Comparison of ENCODE assay signal across 23 cellular contexts in the genomic region with DNA sequence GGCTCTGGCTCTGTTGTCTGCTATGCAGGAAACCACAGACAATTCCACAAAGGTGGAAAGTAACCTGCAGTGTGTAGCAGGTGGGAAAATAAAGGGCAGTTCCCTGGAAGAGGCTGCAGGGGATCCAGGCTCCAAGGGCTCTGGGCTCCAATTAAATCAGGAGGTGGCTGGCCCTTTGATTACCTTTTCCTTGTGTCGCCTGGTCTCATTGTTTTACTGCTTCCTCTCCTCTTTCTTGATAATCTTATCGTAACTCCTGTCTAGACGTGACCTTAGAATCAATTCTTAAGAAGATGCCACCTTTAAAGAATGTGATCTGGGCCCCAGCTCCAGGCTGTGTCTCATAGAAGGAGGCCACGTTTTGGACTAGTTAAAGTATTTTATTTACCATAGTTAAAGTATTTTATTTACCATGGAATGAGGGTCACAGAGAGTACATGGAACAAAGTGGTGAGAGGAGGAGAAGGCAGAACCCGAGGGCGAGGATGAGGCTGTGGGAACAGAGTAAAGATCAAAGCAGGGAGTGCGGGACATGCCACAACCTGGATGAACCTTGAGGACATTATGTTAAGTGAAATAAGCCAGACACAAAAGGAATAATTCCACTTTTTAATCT.
DNase-seq lines count a peak whose midpoint lies in the region; ATAC-seq, FAIRE-seq and TF ChIP-seq lines count a peak whose summit lies in the region.
"Had no signal": no experiment of that assay in that cellular context is flagged by ENCODE, and none has a peak within 500 bp of the region (broad histone marks: within the 10 kb centered on the region; RNA-seq: fewer than 3 reads in every experiment).

No MANE protein-coding gene starts in this region.

- peak overlapping the region; percentile 61 for H3K18ac ChIP-seq in mesendoderm (ENCODE audit: low read length)

- peak; percentile 28; the same call in 1 of the 3 replicates for ATAC-seq in GM23338
- no peak for ATAC-seq in GM21576 (IDR thresholded peaks at IDR 0.05; ENCODE audit: unreplicated experiment)
- ATAC-seq: Right ventricle myocardium inferior had no signal

- peaks cover 5% of the 10 kb centered on the region; the same call in 1 of the 2 replicates for H3K9me2 ChIP-seq in GM23338 (ENCODE audit: insufficient read depth)

- peak overlapping the region; percentile 86 for H2BK120ac ChIP-seq in mesendoderm (ENCODE audit: low read depth, low read length)

- H3K4me1 Mint-ChIP-seq in GM23338 = peaks cover 6% of the 10 kb centered on the region

- WGBS in mesendoderm (ENCODE audit: extremely low coverage, insufficient coverage, low lambda C conversion rate) = no CpG with 5 or more reads among the region's 7 CpGs

- peak overlapping the region; percentile 75 for H3K56ac ChIP-seq in mesendoderm (ENCODE audit: low read length)

- no peak overlapping the region for H3K4me2 ChIP-seq in GM23338
- H3K4me2 ChIP-seq in mesendoderm (ENCODE audit: low read length) = no peak overlapping the region

- peak; percentile 17 for DNase-seq in COR-L47 (lab: John Stamatoyannopoulos, UW)
- no peak for DNase-seq in GM23338 (ENCODE audit: low spot score)
- peak; percentile 38 for DNase-seq in SW480 (ENCODE audit: low spot score)
- DNase-seq in mesendoderm = peak; percentile 92
- DNase-seq in GM19239 (ENCODE audit: insufficient read length, low spot score) = no peak
- no peak for DNase-seq in activated CD4-positive, CD25-positive, alpha-beta regulatory T cell (lab: John Stamatoyannopoulos, UW)
- DNase-seq: DMS79 treated with DMSO at 0.1 percent for 48 hours; GM23248; HCEC 1CT; NCI-H1105; NCI-H1930; NCI-H345; NCI-H524 treated with DMSO at 0.1 percent for 48 hours; NK-92 treated with Interleukin-12 subunit alpha and Interleukin-12 subunit beta, amount 100 ng/mL, for 24 hours; Peyer's patch; SW 1271 had no signal

- H3K79me1 ChIP-seq in mesendoderm (ENCODE audit: low read length) = no peaks in the 10 kb centered on the region

- no peak overlapping the region for H2BK15ac ChIP-seq in mesendoderm (replicated peaks; ENCODE audit: low read depth)

- no peak overlapping the region for H3K4me3 Mint-ChIP-seq in GM23338

- no peak overlapping the region for H3K27ac ChIP-seq in GM23338 (ENCODE audit: low read depth)
- peak overlapping the region; percentile 85 for H3K27ac ChIP-seq in mesendoderm (ENCODE audit: low read depth, low read length)
- H3K27ac ChIP-seq: BLaER1, GM23248, Peyer's patch had no signal

- H3K27me3 ChIP-seq in GM23338 (ENCODE audit: insufficient read depth) (no peaks in the 10 kb centered on the region), mesendoderm (ENCODE audit: insufficient read depth, low read length, poor library complexity) (no peaks in the 10 kb centered on the region)
- H3K27me3 ChIP-seq: BLaER1, Peyer's patch had no signal

- no peaks in the 10 kb centered on the region; the same call in 1 of the 2 replicates for H4K20me1 ChIP-seq in GM23338 (replicated peaks; ENCODE audit: insufficient read depth)
- H4K20me1 ChIP-seq: BLaER1 had no signal

- peaks cover 5% of the 10 kb centered on the region for H3K27me3 Mint-ChIP-seq in GM23338 (ENCODE audit: insufficient read depth, low read depth, poor library complexity)
- H3K27me3 Mint-ChIP-seq: CD4-positive, alpha-beta memory T cell had no signal

- no peak overlapping the region for H3K23ac ChIP-seq in mesendoderm (ENCODE audit: low read length)

- H3F3A ChIP-seq in GM23338 (replicated peaks; ENCODE audit: low read depth) = no peaks in the 10 kb centered on the region

- no peak overlapping the region for H4K5ac ChIP-seq in mesendoderm (ENCODE audit: low read length)

- no peaks in the 10 kb centered on the region for H3K36me3 Mint-ChIP-seq in GM23338 (ENCODE audit: low read depth)
- H3K36me3 Mint-ChIP-seq: CD4-positive, alpha-beta memory T cell had no signal

- H4K8ac ChIP-seq in mesendoderm (ENCODE audit: low read depth, low read length) = no peak overlapping the region

- peak overlapping the region; percentile 18 for H3K4ac ChIP-seq in mesendoderm (ENCODE audit: low read depth, low read length)

- peaks cover 6% of the 10 kb centered on the region; the same call in 2 of the 3 replicates for H3K9me3 Mint-ChIP-seq in GM23338

- H2AFZ ChIP-seq in GM23338 = no peak overlapping the region; the same call in 1 of the 2 replicates
- H2AFZ ChIP-seq: GM23248 had no signal

- H3K4me3 ChIP-seq in GM23338 (no peak overlapping the region), mesendoderm (ENCODE audit: low read length) (no peak overlapping the region)
- H3K4me3 ChIP-seq: BLaER1, GM23248, Peyer's patch had no signal

- no peak overlapping the region for H3K27ac Mint-ChIP-seq in GM23338

- H3K4me1 ChIP-seq in GM23338 (ENCODE audit: insufficient read depth) = no peaks in the 10 kb centered on the region
- H3K4me1 ChIP-seq in mesendoderm (ENCODE audit: control insufficient read depth, low read depth, low read length) = peaks cover 2% of the 10 kb centered on the region
- H3K4me1 ChIP-seq: Peyer's patch had no signal

- H3K9ac ChIP-seq in mesendoderm (ENCODE audit: low read length) = no peak overlapping the region
- H3K9ac ChIP-seq: BLaER1, GM23248 had no signal

- no peak for TF ChIP-seq CTCF in GM23338 (conservative IDR thresholded peaks at IDR 0.05; ENCODE audit: low read depth in 2 of 2)

- no peaks in the 10 kb centered on the region; the same call in 1 of the 2 replicates for H3K36me3 ChIP-seq in GM23338 (ENCODE audit: insufficient read depth)
- H3K36me3 ChIP-seq in mesendoderm (ENCODE audit: control insufficient read depth, insufficient read depth, low read length) = no peaks in the 10 kb centered on the region
- H3K36me3 ChIP-seq: BLaER1, Peyer's patch had no signal

- H2BK5ac ChIP-seq in mesendoderm (ENCODE audit: low read length) = peak overlapping the region; percentile 98

- no peak overlapping the region for H2AK5ac ChIP-seq in mesendoderm (ENCODE audit: low read length)

- H3K79me2 ChIP-seq in GM23338 (replicated peaks; ENCODE audit: insufficient read depth) = no peaks in the 10 kb centered on the region
- no peaks in the 10 kb centered on the region for H3K79me2 ChIP-seq in mesendoderm (ENCODE audit: control insufficient read depth, insufficient read depth, low read length)

- no peak for FAIRE-seq in GM19239 (lab: Jason Lieb, UNC)
- FAIRE-seq: D721Med, G401.6, HTR-8/SVneo had no signal

TF ChIP-seq in GM23338, 12 proteins besides CTCF, POLR2A, EP300 and RAD21:
- TF ChIP-seq JUNB (IDR thresholded peaks at IDR 0.05; ENCODE audit: unreplicated experiment) = no peak
TF ChIP-seq in GM23338: peak in this region for 0.

Comparison
In these comparisons a context has a peak if more than half of its experiments do, and no peak if none do; other contexts are left out.
1. DNase-seq: peak in COR-L47 (single experiment), SW480 (single experiment) and mesendoderm (single experiment); none in GM23338 (single experiment), GM19239 (single experiment) and activated CD4-positive, CD25-positive, alpha-beta regulatory T cell (0 of 4).